In the genomic region with DNA sequence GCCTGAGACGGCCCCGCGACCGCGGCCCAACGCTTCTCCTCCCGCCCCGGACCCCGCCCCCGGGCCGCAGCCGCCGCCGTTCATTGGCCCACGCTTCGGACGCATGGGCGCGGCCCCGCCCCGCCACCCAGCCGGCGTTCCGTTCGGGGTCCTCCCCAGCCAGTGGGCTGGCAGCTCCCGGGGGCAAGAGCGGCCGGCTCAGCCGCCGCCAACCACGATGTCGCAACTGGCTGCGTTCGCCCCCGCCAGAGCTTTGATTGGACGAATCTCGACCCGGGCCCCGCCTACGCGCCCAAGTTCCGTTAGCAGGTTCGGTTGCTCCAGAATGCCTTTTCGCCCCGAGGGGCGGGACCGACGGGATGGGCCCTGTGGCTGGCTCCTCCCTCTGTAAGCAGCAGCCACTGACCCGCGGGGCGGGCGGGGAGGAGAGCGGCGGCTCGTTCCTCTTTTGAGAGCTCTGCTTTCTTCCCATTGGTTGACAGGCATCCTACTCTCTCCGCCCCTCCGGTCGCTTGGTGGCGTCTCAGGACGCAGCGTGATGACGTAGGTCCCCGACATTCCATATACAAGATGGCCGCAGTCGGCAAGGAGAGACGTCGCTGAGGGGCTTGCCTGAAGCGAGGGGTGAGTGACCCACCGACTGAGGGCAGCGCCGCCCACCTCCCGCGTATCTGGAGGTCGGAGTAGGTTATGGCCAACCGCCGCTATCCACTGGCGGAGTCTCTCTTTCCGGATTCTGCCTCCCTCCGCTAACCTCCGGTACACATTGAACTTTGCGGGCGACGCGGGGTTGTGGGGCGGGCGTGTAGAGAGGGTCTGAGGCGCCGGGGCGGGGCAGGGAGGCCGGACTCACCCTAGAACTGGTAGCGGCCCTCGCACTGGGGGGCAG, we compare ENCODE assay signal across 8 cellular contexts. TPM values are rescaled to one million over a fixed set of nuclear protein-coding genes. Genes with fewer than 3 reads are reported as not detected.
DNase-seq lines count a peak whose midpoint lies in the region; ATAC-seq and TF ChIP-seq lines count a peak whose summit lies in the region.

A gene (plus strand): TSS at position 554 of the 889 bp plus-strand sequence. CDS start 11,269 bp downstream, outside the sequence.
A gene (minus strand): TSS at position 4 of the 889 bp plus-strand sequence. CDS start 15,054 bp downstream, outside the sequence.

- H3K79me1 ChIP-seq in H9 (ENCODE audit: insufficient read depth, low read depth, low read length, poor library complexity, severe bottlenecking) = peaks cover 9% of the 10 kb centered on the region

- 0 out of 2 replicates have a peak, but pooled peaks cover 2% of the 10 kb centered on the region for H3K4me1 ChIP-seq in H9 (ENCODE audit: insufficient read depth, low read length)

- H3K4me3 ChIP-seq in MG63 = peak within 1 kb of the TSS; percentile 87
- H3K4me3 ChIP-seq in fibroblast of pulmonary artery (replicated peaks; ENCODE audit: low read depth, low read length) = peak within 1 kb of the TSS; percentile 99

- peak within 1 kb of the TSS; percentile 96 to 99 (median 98) for H3K27ac Mint-ChIP-seq in H9
- peak within 1 kb of the TSS; percentile 91 to 97 for H3K27ac Mint-ChIP-seq in natural killer cell treated with Interleukin-12 subunit alpha and Interleukin-12 subunit beta and Interleukin-15 and Interleukin-18, amount 100 ng/mL, for 72 hours

- H3K4me3 Mint-ChIP-seq in H9 = peak within 1 kb of the TSS; percentile 93 to 98
- peak within 1 kb of the TSS; percentile 89 for H3K4me3 Mint-ChIP-seq in natural killer cell treated with Interleukin-12 subunit alpha and Interleukin-12 subunit beta and Interleukin-15 and Interleukin-18, amount 100 ng/mL, for 72 hours

- no peak within 1 kb of the TSS; the same call in 1 of the 2 replicates for H3K4ac ChIP-seq in H9 (ENCODE audit: low read depth, low read length)

- H3K27me3 Mint-ChIP-seq in H9 (ENCODE audit: low read depth) = no peaks in the 10 kb centered on the region
- H3K27me3 Mint-ChIP-seq in natural killer cell treated with Interleukin-12 subunit alpha and Interleukin-12 subunit beta and Interleukin-15 and Interleukin-18, amount 100 ng/mL, for 72 hours = no peaks in the 10 kb centered on the region

- peak within 1 kb of the TSS; percentile 99 for H3K4me2 ChIP-seq in H9 (ENCODE audit: insufficient read depth, insufficient read length, low read length)

- no peak within 1 kb of the TSS for H3K23ac ChIP-seq in H9 (ENCODE audit: insufficient read length, low read depth, low read length)

- DNase-seq in ELR (ENCODE audit: low read depth) (peak; percentile 100), H9 (peak; percentile 100), MG63 (peak; percentile 99), SHP77 treated with DMSO at 0.1 percent for 48 hours (lab: John Stamatoyannopoulos, UW) (peak; percentile 98), fibroblast of pulmonary artery (ENCODE audit: low read depth) (peak; percentile 100)
- peak; percentile 100 for DNase-seq in activated effector memory CD4-positive, alpha-beta T cell treated with anti-CD3 and anti-CD28 coated beads, Interleukin-2, amount 50 U/mL, for 16 hours
- DNase-seq in natural killer cell treated with Interleukin-12 subunit alpha and Interleukin-12 subunit beta and Interleukin-15 and Interleukin-18, amount 100 ng/mL, for 72 hours (ENCODE audit: low spot score) = peak; percentile 100
- DNase-seq in stimulated activated naive CD8-positive, alpha-beta T cell treated with anti-CD3 and anti-CD28 coated beads, Interleukin-15, Interleukin-2, amounts not matched to agents 100 U/mL and 50 U/mL, for 24 hours = peak; percentile 100

- no peaks in the 10 kb centered on the region for H3K9me3 Mint-ChIP-seq in H9
- H3K9me3 Mint-ChIP-seq in natural killer cell treated with Interleukin-12 subunit alpha and Interleukin-12 subunit beta and Interleukin-15 and Interleukin-18, amount 100 ng/mL, for 72 hours = no peaks in the 10 kb centered on the region

- H3K4me1 Mint-ChIP-seq in H9 = peaks cover 17 to 25% of the 10 kb centered on the region in 2 experiments
- peaks cover 45 to 51% of the 10 kb centered on the region in 2 donors for H3K4me1 Mint-ChIP-seq in natural killer cell treated with Interleukin-12 subunit alpha and Interleukin-12 subunit beta and Interleukin-15 and Interleukin-18, amount 100 ng/mL, for 72 hours (ENCODE audit: low read depth in 2 of 2)

- peak; percentile 94 to 96 for ATAC-seq in natural killer cell treated with Interleukin-12 subunit alpha and Interleukin-12 subunit beta and Interleukin-15 and Interleukin-18, amount 100 ng/mL, for 72 hours
- peak; percentile 93 for ATAC-seq in stimulated activated naive CD8-positive, alpha-beta T cell treated with anti-CD3 and anti-CD28 coated beads, Interleukin-15, Interleukin-2, amounts not matched to agents 100 U/mL and 50 U/mL, for 24 hours

- H3K14ac ChIP-seq in H9 (ENCODE audit: insufficient read depth, low read length) = peak within 1 kb of the TSS; percentile 95

- peak within 1 kb of the TSS; percentile 95 for H3K9ac ChIP-seq in H9 (ENCODE audit: extremely low read depth, insufficient read length, low read length)

- H3K56ac ChIP-seq in H9 (ENCODE audit: insufficient read length, low read depth, low read length) = no peak within 1 kb of the TSS

- H3K27me3 ChIP-seq in H9 (ENCODE audit: insufficient read depth, low read length) (no peaks in the 10 kb centered on the region), MG63 (no peaks in the 10 kb centered on the region)

- no peak within 1 kb of the TSS for H2BK5ac ChIP-seq in H9 (ENCODE audit: insufficient read length, low read length)

- H3K9me3 ChIP-seq in H9 (ENCODE audit: control insufficient read depth, low read depth, low read length) (no peaks in the 10 kb centered on the region), MG63 (no peaks in the 10 kb centered on the region)

- H2AFZ ChIP-seq in H9 (ENCODE audit: low read length) = no peak within 1 kb of the TSS

- no peak within 1 kb of the TSS for H4K5ac ChIP-seq in H9 (ENCODE audit: insufficient read length, low read depth, low read length)

- no peak within 1 kb of the TSS for H4K8ac ChIP-seq in H9 (replicated peaks; ENCODE audit: insufficient read length, low read depth, low read length)

- H3K36me3 ChIP-seq in MG63 = no peaks in the 10 kb centered on the region

- H2BK20ac ChIP-seq in H9 (ENCODE audit: low read depth, low read length, poor library complexity, severe bottlenecking) = no peak within 1 kb of the TSS

- H2BK15ac ChIP-seq in H9 (ENCODE audit: low read depth, low read length) = no peak within 1 kb of the TSS

- H2AK5ac ChIP-seq in H9 (ENCODE audit: insufficient read length, low read length) = no peak within 1 kb of the TSS

- no CpG with 5 or more reads among the region's 92 CpGs for WGBS in H9 (ENCODE audit: extremely low coverage, insufficient read length, low lambda C conversion rate)

- no peaks in the 10 kb centered on the region for H4K20me1 ChIP-seq in H9 (ENCODE audit: control insufficient read depth, insufficient read depth, insufficient read length)

- peaks cover 49% of the 10 kb centered on the region; the same call in 1 of the 2 replicates for H3K79me2 ChIP-seq in H9 (ENCODE audit: insufficient read depth, low read length)

- peaks cover 11% of the 10 kb centered on the region for H3K23me2 ChIP-seq in H9 (ENCODE audit: insufficient read length, low read depth, low read length, poor library complexity, severe bottlenecking)

- TF ChIP-seq CTCF in H9 (conservative IDR thresholded peaks at IDR 0.05) = no peak
- no peak for TF ChIP-seq CTCF in fibroblast of pulmonary artery (IDR thresholded peaks at IDR 0.05; ENCODE audit: low read length, missing control alignments)

- H2BK12ac ChIP-seq in H9 (ENCODE audit: insufficient read length, low read depth, low read length) = no peak within 1 kb of the TSS

- no peak within 1 kb of the TSS for H4K91ac ChIP-seq in H9 (ENCODE audit: insufficient read length, low read depth, low read length)

- H3T11ph ChIP-seq in H9 (ENCODE audit: low read length) = no peak within 1 kb of the TSS

- no peak within 1 kb of the TSS for H2BK120ac ChIP-seq in H9 (ENCODE audit: low read depth, low read length, poor library complexity, severe bottlenecking)

- H3K36me3 Mint-ChIP-seq in H9 (ENCODE audit: insufficient read depth in 1 of 3, low read depth in 3 of 3) = no peaks in the 10 kb centered on the region
- no peaks in the 10 kb centered on the region for H3K36me3 Mint-ChIP-seq in natural killer cell treated with Interleukin-12 subunit alpha and Interleukin-12 subunit beta and Interleukin-15 and Interleukin-18, amount 100 ng/mL, for 72 hours

- peak within 1 kb of the TSS; percentile 48 for H3K27ac ChIP-seq in H9 (ENCODE audit: insufficient read length, low read depth, low read length)

- peak within 1 kb of the TSS; percentile 93 for H3K18ac ChIP-seq in H9 (ENCODE audit: insufficient read length, low read depth, low read length)

RNA-seq across cellular contexts. Expression of the first gene that starts in this region (rescaled TPM):
- total RNA-seq in H9 (2021) = 76.9 and 80.1 TPM in 2 replicates
- 2.9 and 7.9 TPM in 2 replicates for total RNA-seq in MG63 (2014; rRNA removed; shearing (Covaris generic); ENCODE audit: low replicate concordance)
- total RNA-seq in natural killer cell treated with Interleukin-12 subunit alpha and Interleukin-12 subunit beta and Interleukin-15 and Interleukin-18, amount 100 ng/mL, for 72 hours = 100 to 1,000 TPM in 1 of 2 donors, 10 to 100 TPM in 1; 78.6 to 105 TPM

RNA-seq across cellular contexts. Expression of the second gene that starts in this region (rescaled TPM):
- 53.7 and 56.7 TPM in 2 replicates for total RNA-seq in H9 (2021)
- 37.8 and 48.0 TPM in 2 replicates for total RNA-seq in MG63 (2014; rRNA removed; shearing (Covaris generic); ENCODE audit: low replicate concordance)
- 10 to 100 TPM; 80.6 to 96.7 TPM for total RNA-seq in natural killer cell treated with Interleukin-12 subunit alpha and Interleukin-12 subunit beta and Interleukin-15 and Interleukin-18, amount 100 ng/mL, for 72 hours

Comparison
In these comparisons a context has a peak if more than half of its experiments do, and no peak if none do; other contexts are left out.
1. Peak in every context shown above with its lines: DNase-seq, ATAC-seq, H3K4me3 ChIP-seq and H3K27ac ChIP-seq.